Comparison of ENCODE assay signal across 1 cellular context in the genomic region with DNA sequence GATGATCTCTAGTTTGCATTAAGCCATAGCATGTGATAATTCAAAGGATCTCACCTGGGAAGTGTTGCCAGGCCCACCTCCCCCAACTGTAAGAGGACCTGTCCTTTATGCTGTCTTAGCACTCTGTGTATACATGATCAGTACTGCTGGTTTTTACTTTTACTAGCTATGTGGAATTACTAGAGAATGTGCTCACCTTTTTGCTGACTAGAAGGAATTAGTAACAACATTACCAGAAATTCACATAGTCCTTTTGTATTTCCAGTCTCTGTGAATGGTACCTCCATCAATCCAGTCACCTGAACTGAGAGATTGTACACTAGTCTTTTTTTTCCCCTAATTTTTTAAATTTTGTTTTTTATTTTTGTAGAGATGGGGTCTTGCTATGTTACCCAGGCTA.
TF ChIP-seq lines count a peak whose summit lies in the region.

No MANE protein-coding gene starts in this region.

TF ChIP-seq in HEK293T, 16 proteins besides CTCF, POLR2A, EP300 and RAD21 (continued from another document):
- TF ChIP-seq, protein P1, sequence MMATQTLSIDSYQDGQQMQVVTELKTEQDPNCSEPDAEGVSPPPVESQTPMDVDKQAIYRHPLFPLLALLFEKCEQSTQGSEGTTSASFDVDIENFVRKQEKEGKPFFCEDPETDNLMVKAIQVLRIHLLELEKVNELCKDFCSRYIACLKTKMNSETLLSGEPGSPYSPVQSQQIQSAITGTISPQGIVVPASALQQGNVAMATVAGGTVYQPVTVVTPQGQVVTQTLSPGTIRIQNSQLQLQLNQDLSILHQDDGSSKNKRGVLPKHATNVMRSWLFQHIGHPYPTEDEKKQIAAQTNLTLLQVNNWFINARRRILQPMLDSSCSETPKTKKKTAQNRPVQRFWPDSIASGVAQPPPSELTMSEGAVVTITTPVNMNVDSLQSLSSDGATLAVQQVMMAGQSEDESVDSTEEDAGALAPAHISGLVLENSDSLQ (IDR thresholded peaks at IDR 0.05) = no peak
- TF ChIP-seq SP1 (IDR thresholded peaks at IDR 0.05) (no peak), FOXM1 (IDR thresholded peaks at IDR 0.05; ENCODE audit: borderline replicate concordance) (no peak), ARNT (IDR thresholded peaks at IDR 0.05) (no peak), CTBP1 (IDR thresholded peaks at IDR 0.05; ENCODE audit: borderline replicate concordance) (no peak), FOXA1 (IDR thresholded peaks at IDR 0.05) (no peak), SUZ12 (IDR thresholded peaks at IDR 0.05) (no peak), TARDBP (IDR thresholded peaks at IDR 0.05) (no peak), L3MBTL2 (conservative IDR thresholded peaks at IDR 0.05) (no peak)
